Comparison of ENCODE assay signal across 23 cellular contexts in the genomic region with DNA sequence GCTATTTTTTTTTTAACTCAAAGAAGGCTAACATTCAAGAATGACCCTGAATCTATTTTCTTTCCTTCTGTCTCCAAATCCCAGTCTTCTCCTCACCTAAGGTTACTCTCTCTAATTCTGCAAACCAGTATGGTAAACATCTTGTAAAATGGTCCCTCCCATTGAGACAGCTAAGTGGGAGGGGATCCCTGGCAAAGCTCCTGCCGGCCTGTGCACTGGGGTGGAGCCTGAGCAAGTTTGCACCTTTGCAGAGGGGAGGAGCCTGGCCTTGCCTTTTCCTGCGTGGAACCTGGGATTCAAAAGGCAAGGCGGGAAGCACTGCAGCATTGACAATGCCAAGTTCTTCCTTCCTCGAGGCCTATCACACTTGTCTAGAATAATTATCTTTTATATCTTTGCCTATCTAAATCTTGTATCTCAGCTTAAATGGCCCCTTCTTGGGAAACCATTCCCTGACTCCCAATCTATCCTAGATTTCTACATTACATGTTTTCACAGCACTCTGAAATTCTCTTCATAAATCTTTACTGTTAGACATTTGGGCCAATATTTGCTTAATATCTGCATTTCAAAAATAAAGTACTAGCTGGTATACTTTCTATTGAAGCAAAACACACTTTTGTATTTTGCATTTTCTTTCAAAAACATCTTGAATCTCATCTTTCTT.
DNase-seq lines count a peak whose midpoint lies in the region; ATAC-seq and TF ChIP-seq lines count a peak whose summit lies in the region.
"Had no signal": no experiment of that assay in that cellular context is flagged by ENCODE, and none has a peak within 500 bp of the region (broad histone marks: within the 10 kb centered on the region; RNA-seq: fewer than 3 reads in every experiment).

No MANE protein-coding gene starts in this region.

- H3K27ac ChIP-seq in HCT116 (ENCODE audit: low read depth, low read length) (no peak overlapping the region), colonic mucosa (peak overlapping the region; percentile 38), mucosa of rectum (ENCODE audit: low read depth in 2 of 2, low read length in 2 of 2) (peak overlapping the region; percentile 54 to 73)
- H3K27ac ChIP-seq: cardiac muscle cell, GM23248, HL-60 had no signal

- H3K79me2 ChIP-seq in HCT116 (ENCODE audit: insufficient read depth, low read length), result peaks cover 58% of the 10 kb centered on the region

- H3K9me3 ChIP-seq in Caco-2, result no peaks in the 10 kb centered on the region
- no peaks in the 10 kb centered on the region for H3K9me3 ChIP-seq in HCT116 (ENCODE audit: control insufficient read depth in 1 of 2, insufficient read depth in 1 of 2, low read depth in 1 of 2, low read length in 2 of 2)
- H3K9me3 ChIP-seq in colonic mucosa, result no peaks in the 10 kb centered on the region
- H3K9me3 ChIP-seq in mucosa of rectum (ENCODE audit: control insufficient read depth in 2 of 2, low read length in 2 of 2), result no peaks in the 10 kb centered on the region

- peaks cover 7% of the 10 kb centered on the region for H3K4me1 Mint-ChIP-seq in Caco-2 (ENCODE audit: low read depth, unreplicated experiment)
- H3K4me1 Mint-ChIP-seq: B cell had no signal

- peak overlapping the region; percentile 47 for H3K4me2 ChIP-seq in HCT116 (ENCODE audit: low read length)

- H3K36me3 ChIP-seq in Caco-2 (ENCODE audit: control insufficient read depth, insufficient read depth, low read length) (no peaks in the 10 kb centered on the region), HCT116 (ENCODE audit: control insufficient read depth in 1 of 2, insufficient read depth in 2 of 2, low read length in 2 of 2) (no peaks in the 10 kb centered on the region), colonic mucosa (no peaks in the 10 kb centered on the region), mucosa of rectum (ENCODE audit: control insufficient read depth in 2 of 2, insufficient read depth in 2 of 2, low read length in 2 of 2) (no peaks in the 10 kb centered on the region)
- H3K36me3 ChIP-seq: cardiac muscle cell had no signal

- no peaks in the 10 kb centered on the region for H3K27me3 ChIP-seq in Caco-2 (replicated peaks; ENCODE audit: control insufficient read depth, insufficient read depth, low read length)
- no peaks in the 10 kb centered on the region for H3K27me3 ChIP-seq in HCT116 (ENCODE audit: insufficient read depth, low read length)
- H3K27me3 ChIP-seq in colonic mucosa, result no peaks in the 10 kb centered on the region
- H3K27me3 ChIP-seq in mucosa of rectum (ENCODE audit: control insufficient read depth in 2 of 2, insufficient read depth in 2 of 2, low read length in 2 of 2), result no peaks in the 10 kb centered on the region
- H3K27me3 ChIP-seq: cardiac muscle cell had no signal

- CTCF ChIA-PET in Caco-2 (lab: Charles Lee) (interaction anchor here (0.6 kb wide), 1 partner anchor 38 kb away, joined by 3 read pairs; no protein-coding TSS in a partner anchor), HCT116 (lab: Charles Lee) (interaction anchor here (1.6 kb wide), 1 partner anchor 66 kb away, joined by 4 read pairs; no protein-coding TSS in a partner anchor)

- H3K27ac Mint-ChIP-seq in Caco-2 (ENCODE audit: unreplicated experiment), result no peak overlapping the region
- H3K27ac Mint-ChIP-seq: activated CD8-positive, alpha-beta T cell treated with anti-CD3 and anti-CD28 coated beads, Interleukin-2, amount 10 ng/mL, durations not matched to agents 7 days and 5 days; activated naive CD8-positive, alpha-beta T cell treated with anti-CD3 and anti-CD28 coated beads, Interleukin-2, amount 50 U/mL, for 24 hours; B cell; T-helper 1 cell treated with Interleukin-12 subunit alpha and Interleukin-12 subunit beta and Interleukin-4 antibody, amounts not matched to agents 30 μg/mL and 1 μg/mL, for 36 hours had no signal

- no peaks in the 10 kb centered on the region for H3K27me3 Mint-ChIP-seq in Caco-2 (ENCODE audit: insufficient read depth, unreplicated experiment)
- H3K27me3 Mint-ChIP-seq: activated naive CD8-positive, alpha-beta T cell treated with anti-CD3 and anti-CD28 coated beads, Interleukin-2, amount 50 U/mL, for 24 hours; B cell had no signal

- ATAC-seq in HCT116 (peak; percentile 79), sciatic nerve (no peak)
- ATAC-seq: activated CD8-positive, alpha-beta T cell treated with anti-CD3 and anti-CD28 coated beads, Interleukin-2, amount 10 ng/mL, durations not matched to agents 7 days and 5 days; activated naive CD8-positive, alpha-beta T cell treated with anti-CD3 and anti-CD28 coated beads, Interleukin-2, amount 50 U/mL, for 24 hours had no signal

- RAD21 ChIA-PET in HCT116 (lab: Charles Lee; ENCODE audit: low non-redundant PET in 1 of 2, low total read pairs in 2 of 2, uncharacterized antibody in 2 of 2, unreplicated experiment in 2 of 2), result no interaction called here

- POLR2A ChIA-PET in Caco-2 (lab: Charles Lee) (no interaction called here), HCT116 (lab: Charles Lee) (interaction anchor here (4.3 kb wide), 1 partner anchor 17 kb away, joined by 25 read pairs; no protein-coding TSS in a partner anchor)

- H4K20me1 ChIP-seq in HCT116 (ENCODE audit: insufficient read depth), result no peaks in the 10 kb centered on the region

- no peak overlapping the region for H3K4me3 Mint-ChIP-seq in Caco-2 (ENCODE audit: unreplicated experiment)
- H3K4me3 Mint-ChIP-seq: activated CD8-positive, alpha-beta T cell treated with anti-CD3 and anti-CD28 coated beads, Interleukin-2, amount 10 ng/mL, durations not matched to agents 7 days and 5 days; activated naive CD8-positive, alpha-beta T cell treated with anti-CD3 and anti-CD28 coated beads, Interleukin-2, amount 50 U/mL, for 24 hours; B cell; T-helper 1 cell treated with Interleukin-12 subunit alpha and Interleukin-12 subunit beta and Interleukin-4 antibody, amounts not matched to agents 30 μg/mL and 1 μg/mL, for 36 hours had no signal

- no peaks in the 10 kb centered on the region for H3K36me3 Mint-ChIP-seq in Caco-2 (ENCODE audit: insufficient read depth, unreplicated experiment)

- no peaks in the 10 kb centered on the region for H3K9me3 Mint-ChIP-seq in Caco-2 (ENCODE audit: unreplicated experiment)
- H3K9me3 Mint-ChIP-seq: activated naive CD8-positive, alpha-beta T cell treated with anti-CD3 and anti-CD28 coated beads, Interleukin-2, amount 50 U/mL, for 24 hours; T-helper 1 cell treated with Interleukin-12 subunit alpha and Interleukin-12 subunit beta and Interleukin-4 antibody, amounts not matched to agents 30 μg/mL and 1 μg/mL, for 36 hours had no signal

- BruUV-seq in Caco-2 (replicated peaks; lab: Mats Ljungman, UMichigan) (no TSS peak), HCT116 (replicated peaks; lab: Mats Ljungman, UMichigan) (no TSS peak)

- H2AFZ ChIP-seq in HCT116 (ENCODE audit: low read depth, low read length, poor library complexity, severe bottlenecking), result no peak overlapping the region
- H2AFZ ChIP-seq: GM23248 had no signal

- TF ChIP-seq RAD21 in HCT116 (IDR thresholded peaks at IDR 0.05; ENCODE audit: low read depth), result no peak

- no peak for TF ChIP-seq CTCF in Caco-2 (IDR thresholded peaks at IDR 0.05; ENCODE audit: insufficient read depth in 1 of 2, low read depth in 1 of 2, low read length in 1 of 2, severe bottlenecking in 1 of 2, unreplicated experiment in 1 of 2)
- no peak for TF ChIP-seq CTCF in HCT116 (IDR thresholded peaks at IDR 0.05 in 2 of 3, conservative IDR thresholded peaks at IDR 0.05 in 1 of 3; ENCODE audit: borderline replicate concordance in 1 of 3, insufficient read depth in 1 of 3, low read depth in 2 of 3, low read length in 2 of 3)
- TF ChIP-seq CTCF in colonic mucosa (IDR thresholded peaks at IDR 0.05), result no peak

- 0 out of 2 replicates have a peak, but pooled peaks cover 7% of the 10 kb centered on the region for H3K4me1 ChIP-seq in Caco-2
- H3K4me1 ChIP-seq in HCT116 (ENCODE audit: control insufficient read depth in 1 of 2, insufficient read depth in 2 of 2, low read length in 2 of 2), result peaks cover 59 to 74% of the 10 kb centered on the region in 2 experiments
- no peaks in the 10 kb centered on the region for H3K4me1 ChIP-seq in colonic mucosa
- H3K4me1 ChIP-seq in mucosa of rectum (ENCODE audit: control insufficient read depth in 2 of 2, insufficient read depth in 2 of 2, low read length in 2 of 2), result peaks cover 0 to 25% of the 10 kb centered on the region in 2 donors

- no peak overlapping the region for H3K9ac ChIP-seq in HCT116 (ENCODE audit: low read length)
- H3K9ac ChIP-seq in colonic mucosa (ENCODE audit: low read depth in 2 of 2, low read length in 2 of 2), result no peak overlapping the region
- H3K9ac ChIP-seq in mucosa of rectum (ENCODE audit: low read depth in 1 of 2, low read length in 2 of 2), result no peak overlapping the region
- H3K9ac ChIP-seq: GM23248 had no signal

- no peak overlapping the region for H3K4me3 ChIP-seq in Caco-2 (ENCODE audit: low read depth, low read length)
- H3K4me3 ChIP-seq in HCT116 (replicated peaks in 1 of 2; ENCODE audit: low read depth in 1 of 2, low read length in 2 of 2), result no peak overlapping the region
- no peak overlapping the region for H3K4me3 ChIP-seq in colonic mucosa
- H3K4me3 ChIP-seq in mucosa of rectum (ENCODE audit: low read length in 2 of 2), result peak overlapping the region in 1 of 2 donors; percentile 22
- H3K4me3 ChIP-seq: cardiac muscle cell, GM23248 had no signal

- no peak for TF ChIP-seq POLR2A in HCT116 (IDR thresholded peaks at IDR 0.05; ENCODE audit: borderline replicate concordance, extremely low read depth, insufficient read depth, insufficient read length)

- H3K9me2 ChIP-seq in HCT116 (ENCODE audit: insufficient read depth), result no peaks in the 10 kb centered on the region; the same call in 1 of the 2 replicates

- intact Hi-C loops in Caco-2 (cut with micrococcal nuclease; ENCODE audit: unreplicated experiment) (no loop called here), HCT116 (cut with micrococcal nuclease) (no loop called here), colonic mucosa (cut with DNase I) (no loop called here), sciatic nerve (cut with DNase I) (no loop called here)

- peak; percentile 38 to 65 for DNase-seq in Caco-2
- DNase-seq in HCT116 (ENCODE audit: low read depth, low spot score), result no peak
- DNase-seq in colonic mucosa, result peak; percentile 94
- no peak for DNase-seq in central memory CD4-positive, alpha-beta T cell
- no peak for DNase-seq in sciatic nerve (ENCODE audit: low spot score)
- DNase-seq in activated effector memory CD4-positive, alpha-beta T cell treated with anti-CD3 and anti-CD28 coated beads, Interleukin-2, amount 50 U/mL, for 16 hours, result no peak
- DNase-seq: activated CD8-positive, alpha-beta T cell treated with anti-CD3 and anti-CD28 coated beads, Interleukin-2, amount 10 ng/mL, durations not matched to agents 7 days and 5 days; activated naive CD8-positive, alpha-beta T cell treated with anti-CD3 and anti-CD28 coated beads, Interleukin-2, amount 50 U/mL, for 24 hours; effector CD4-positive, alpha-beta T cell; GM23248; head of caudate nucleus; KG1; kidney; NCI-H1092 treated with DMSO at 0.1 percent for 48 hours; NCI-H2227 treated with DMSO at 0.1 percent for 48 hours; occipital lobe; stimulated activated CD4-positive, alpha-beta T cell treated with anti-CD3 and anti-CD28 coated beads, Interleukin-2, amount 100 ng/mL, for 48 hours; substantia nigra had no signal

TF ChIP-seq in HCT116, 20 proteins besides CTCF, POLR2A, EP300 and RAD21 (continues in another document):
- TF ChIP-seq, protein P1, sequence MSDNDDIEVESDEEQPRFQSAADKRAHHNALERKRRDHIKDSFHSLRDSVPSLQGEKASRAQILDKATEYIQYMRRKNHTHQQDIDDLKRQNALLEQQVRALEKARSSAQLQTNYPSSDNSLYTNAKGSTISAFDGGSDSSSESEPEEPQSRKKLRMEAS (IDR thresholded peaks at IDR 0.05), result peak; percentile 51; the same call in 1 of the 2 replicates

Comparison
In these comparisons a context has a peak if more than half of its experiments do, and no peak if none do; other contexts are left out.
1. DNase-seq: peak in Caco-2 (2 of 2) and colonic mucosa (single experiment); none in HCT116 (single experiment), central memory CD4-positive, alpha-beta T cell (single experiment), sciatic nerve (single experiment) and activated effector memory CD4-positive, alpha-beta T cell treated with anti-CD3 and anti-CD28 coated beads, Interleukin-2, amount 50 U/mL, for 16 hours (single experiment).